ENCODE assay signal across 8 cellular contexts in the genomic region with DNA sequence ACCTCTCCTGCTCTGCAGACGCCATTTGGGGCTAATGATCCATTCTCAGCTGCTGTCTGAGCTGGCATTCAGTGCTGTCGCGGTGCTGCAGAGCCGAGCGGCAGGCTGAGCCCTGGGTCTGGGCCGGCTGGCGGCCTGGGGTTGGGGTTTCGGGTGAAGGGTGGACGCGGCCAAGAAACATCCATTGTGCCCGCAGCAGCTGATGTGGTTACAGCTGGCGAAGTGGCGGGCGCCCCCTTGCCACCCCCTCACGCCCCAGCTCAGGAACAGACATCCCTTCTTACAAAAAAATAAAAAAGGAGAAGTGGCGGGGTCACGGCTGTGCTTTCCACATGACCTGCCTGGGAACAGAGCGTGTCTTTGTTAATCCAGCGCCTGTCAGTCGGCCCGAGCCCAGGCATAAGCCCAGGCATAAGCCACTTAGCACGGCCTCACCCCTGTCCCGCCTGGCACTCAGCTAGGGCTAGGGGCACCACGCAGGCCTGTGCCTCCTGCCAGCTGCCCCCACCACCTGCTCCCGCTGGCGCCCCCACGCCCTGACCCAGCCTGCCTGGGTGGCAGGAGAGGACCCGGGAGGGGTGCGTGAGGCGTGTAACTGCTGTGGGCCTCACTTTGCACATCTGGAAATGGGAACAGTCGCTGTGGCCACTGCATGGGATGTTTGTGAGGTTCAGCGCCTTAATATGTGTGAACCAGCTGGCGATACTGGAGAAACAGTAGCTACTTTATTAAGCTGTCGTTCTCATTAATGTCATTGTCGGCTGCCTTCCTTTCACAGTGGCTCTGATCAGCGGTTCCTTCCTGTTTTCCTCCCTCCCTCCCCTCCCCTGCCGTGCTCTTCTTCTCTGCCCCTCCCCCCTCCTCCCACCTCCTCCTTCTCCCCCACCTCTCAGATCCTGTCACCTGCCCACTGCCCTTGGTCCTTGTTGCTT.
DNase-seq lines count a peak whose midpoint lies in the region; ATAC-seq and TF ChIP-seq lines count a peak whose summit lies in the region.

No MANE protein-coding gene starts in this region.

- no peak for TF ChIP-seq POLR2A in uterus (IDR thresholded peaks at IDR 0.05)

- no peak for TF ChIP-seq CTCF in uterus (IDR thresholded peaks at IDR 0.05)

- H3K27me3 Mint-ChIP-seq in naive thymus-derived CD4-positive, alpha-beta T cell: peaks cover 0 to 4% (median 0%) of the 10 kb centered on the region in 5 donors

- peaks cover 26 to 74% (median 60%) of the 10 kb centered on the region in 7 donors for H3K4me1 Mint-ChIP-seq in naive thymus-derived CD4-positive, alpha-beta T cell

- peak overlapping the region; percentile 67 to 84 (median 76) for H3K4me3 Mint-ChIP-seq in naive thymus-derived CD4-positive, alpha-beta T cell

- POLR2A ChIA-PET in naive thymus-derived CD4-positive, alpha-beta T cell (lab: Charles Lee): interaction anchor here (0.6 to 2.9 kb wide), 5 partner anchors 15 to 625 kb away, joined by 3 to 9 read pairs (median 4); no protein-coding TSS in a partner anchor

- intact Hi-C loops in naive thymus-derived CD4-positive, alpha-beta T cell (cut with micrococcal nuclease): loop anchor here (2.0 to 10.0 kb wide), 6 partner anchors 242 to 795 kb away; a partner anchor contains a TSS
- intact Hi-C loops in uterus (cut with DNase I; ENCODE audit: low total_unique reads): no loop called here

- no peaks in the 10 kb centered on the region for H3K36me3 Mint-ChIP-seq in naive thymus-derived CD4-positive, alpha-beta T cell

- no peaks in the 10 kb centered on the region for H3K9me3 ChIP-seq in naive thymus-derived CD4-positive, alpha-beta T cell (ENCODE audit: control insufficient read depth in 2 of 3, low read length in 3 of 3)
- H3K9me3 ChIP-seq in uterus: no peaks in the 10 kb centered on the region

- CTCF ChIA-PET in naive thymus-derived CD4-positive, alpha-beta T cell (lab: Charles Lee): interaction anchor here (1.0 to 2.2 kb wide), 6 partner anchors 18 to 254 kb away, joined by 3 to 7 read pairs (median 4); no protein-coding TSS in a partner anchor

- H3K36me3 ChIP-seq in naive thymus-derived CD4-positive, alpha-beta T cell (ENCODE audit: control insufficient read depth in 2 of 3, insufficient read depth in 3 of 3, low read length in 3 of 3): no peaks in the 10 kb centered on the region
- no peaks in the 10 kb centered on the region for H3K36me3 ChIP-seq in uterus

- DNase-seq in GF-D8 (lab: John Stamatoyannopoulos, UW) (peak; percentile 85), NCI-H2171 (lab: John Stamatoyannopoulos, UW) (peak; percentile 45), astrocyte of the hippocampus (ENCODE audit: low read depth, low spot score) (peak; percentile 46), uterus (no peak), AG08395 (ENCODE audit: low spot score) (no peak)
- peak in 8 of 9 donors; percentile 19 to 51 (median 40) for DNase-seq in naive thymus-derived CD4-positive, alpha-beta T cell

- H3K27ac ChIP-seq in naive thymus-derived CD4-positive, alpha-beta T cell (ENCODE audit: low read depth, low read length): peak overlapping the region; percentile 77
- no peak overlapping the region for H3K27ac ChIP-seq in uterus

- no peaks in the 10 kb centered on the region for H3K9me3 Mint-ChIP-seq in naive thymus-derived CD4-positive, alpha-beta T cell

- H3K27me3 ChIP-seq in naive thymus-derived CD4-positive, alpha-beta T cell (ENCODE audit: control insufficient read depth in 2 of 2, insufficient read depth in 2 of 2, low read length in 2 of 2): no peaks in the 10 kb centered on the region
- no peaks in the 10 kb centered on the region for H3K27me3 ChIP-seq in uterus

- H3K27ac Mint-ChIP-seq in naive thymus-derived CD4-positive, alpha-beta T cell: peak overlapping the region; percentile 85 to 98 (median 92)

- peak overlapping the region; percentile 52 for H3K4me3 ChIP-seq in naive thymus-derived CD4-positive, alpha-beta T cell (ENCODE audit: low read length)
- H3K4me3 ChIP-seq in uterus: no peak overlapping the region

- peaks cover 0 to 55% of the 10 kb centered on the region in 2 donors for H3K4me1 ChIP-seq in naive thymus-derived CD4-positive, alpha-beta T cell (ENCODE audit: control insufficient read depth in 2 of 2, insufficient read depth in 2 of 2, low read length in 2 of 2)
- peaks cover 5 to 11% of the 10 kb centered on the region in 2 donors for H3K4me1 ChIP-seq in uterus

- peak; percentile 46 for ATAC-seq in naive thymus-derived CD4-positive, alpha-beta T cell
- no peak for ATAC-seq in GM21717 (IDR thresholded peaks at IDR 0.05; ENCODE audit: unreplicated experiment)
- ATAC-seq in GM19023 (IDR thresholded peaks at IDR 0.05; ENCODE audit: unreplicated experiment): no peak

Comparison
In these comparisons a context has a peak if more than half of its experiments do, and no peak if none do; other contexts are left out.
1. DNase-seq: peak in GF-D8 (single experiment), NCI-H2171 (single experiment), astrocyte of the hippocampus (single experiment) and naive thymus-derived CD4-positive, alpha-beta T cell (8 of 9); none in uterus (0 of 2) and AG08395 (single experiment).